ENCODE assay signal across 30 cellular contexts in genomic region chr18:61855992-61856378, GRCh38.
"Had no signal": no experiment of that assay in that cellular context is flagged by ENCODE, and none has a peak within 500 bp of the region (broad histone marks: within the 10 kb centered on the region; RNA-seq: fewer than 3 reads in every experiment).

No MANE protein-coding gene starts in this region.

- H3K27me3 Mint-ChIP-seq: activated B cell treated with CpG ODN at 0.5 μM for 24 hours; activated naive CD8-positive, alpha-beta T cell treated with anti-CD3 and anti-CD28 coated beads for 36 hours had no signal

- H3K36me3 Mint-ChIP-seq: activated CD8-positive, alpha-beta memory T cell treated with anti-CD3 and anti-CD28 coated beads, Interleukin-2, amount 10 ng/mL, durations not matched to agents 7 days and 5 days; activated naive CD4-positive, alpha-beta T cell treated with anti-CD3 and anti-CD28 coated beads, Interleukin-2, amount 50 U/mL, for 24 hours; activated naive CD8-positive, alpha-beta T cell treated with anti-CD3 and anti-CD28 coated beads for 36 hours had no signal

- ATAC-seq: activated CD4-positive, CD25-positive, alpha-beta regulatory T cell treated with anti-CD3 and anti-CD28 coated beads, Interleukin-2, amount 50 U/mL, for 24 hours; activated CD8-positive, alpha-beta memory T cell treated with anti-CD3 and anti-CD28 coated beads, Interleukin-2, amount 10 ng/mL, durations not matched to agents 7 days and 5 days; activated CD8-positive, alpha-beta T cell treated with anti-CD3 and anti-CD28 coated beads for 36 hours; activated naive CD8-positive, alpha-beta T cell treated with anti-CD3 and anti-CD28 coated beads, Interleukin-2, amount 50 U/mL, for 24 hours; body of pancreas; gastroesophageal sphincter had no signal

- H3K4me1 Mint-ChIP-seq: activated B cell treated with CpG ODN at 0.5 μM for 24 hours; activated CD8-positive, alpha-beta memory T cell treated with anti-CD3 and anti-CD28 coated beads, Interleukin-2, amount 10 ng/mL, durations not matched to agents 7 days and 5 days; activated naive CD4-positive, alpha-beta T cell treated with anti-CD3 and anti-CD28 coated beads, Interleukin-2, amount 50 U/mL, for 24 hours; activated naive CD8-positive, alpha-beta T cell treated with anti-CD3 and anti-CD28 coated beads for 36 hours; activated naive CD8-positive, alpha-beta T cell treated with anti-CD3 and anti-CD28 coated beads, Interleukin-2, amount 50 U/mL, for 24 hours had no signal

- H3K27ac Mint-ChIP-seq: activated B cell treated with CpG ODN at 0.5 μM for 24 hours; activated CD8-positive, alpha-beta memory T cell treated with anti-CD3 and anti-CD28 coated beads, Interleukin-2, amount 10 ng/mL, durations not matched to agents 7 days and 5 days; activated CD8-positive, alpha-beta T cell treated with anti-CD3 and anti-CD28 coated beads for 36 hours; activated naive CD4-positive, alpha-beta T cell treated with anti-CD3 and anti-CD28 coated beads for 36 hours; activated naive CD4-positive, alpha-beta T cell treated with anti-CD3 and anti-CD28 coated beads, Interleukin-2, amount 50 U/mL, for 24 hours; activated naive CD8-positive, alpha-beta T cell treated with anti-CD3 and anti-CD28 coated beads for 36 hours; activated naive CD8-positive, alpha-beta T cell treated with anti-CD3 and anti-CD28 coated beads, Interleukin-2, amount 50 U/mL, for 24 hours; activated T-helper 1 cell treated with anti-CD3 and anti-CD28 coated beads, Interleukin-12 subunit alpha, Interleukin-12 subunit beta, Interleukin-2, Interleukin-4 antibody, amounts not matched to agents 30 ng/mL and 10 ng/mL and 1 ng/mL, durations not matched to agents 14 hours and 24 hours and 36 hours; activated T-helper 2 cell treated with anti-CD3 and anti-CD28 coated beads, Interferon-gamma antibody, Interleukin-2, Interleukin-4, amounts not matched to agents 10 μg/mL and 5 μg/mL and 100 μg/mL, durations not matched to agents 14 hours and 24 hours and 36 hours; T-helper 2 cell treated with Interferon-gamma antibody and Interleukin-4, amounts not matched to agents 5 μg/mL and 100 μg/mL, for 36 hours had no signal

- H3K4me3 Mint-ChIP-seq: activated B cell treated with CpG ODN at 0.5 μM for 24 hours; activated CD8-positive, alpha-beta memory T cell treated with anti-CD3 and anti-CD28 coated beads, Interleukin-2, amount 10 ng/mL, durations not matched to agents 7 days and 5 days; activated CD8-positive, alpha-beta T cell treated with anti-CD3 and anti-CD28 coated beads for 36 hours; activated naive CD4-positive, alpha-beta T cell treated with anti-CD3 and anti-CD28 coated beads for 36 hours; activated naive CD4-positive, alpha-beta T cell treated with anti-CD3 and anti-CD28 coated beads, Interleukin-2, amount 50 U/mL, for 24 hours; activated naive CD8-positive, alpha-beta T cell treated with anti-CD3 and anti-CD28 coated beads for 36 hours; activated naive CD8-positive, alpha-beta T cell treated with anti-CD3 and anti-CD28 coated beads, Interleukin-2, amount 50 U/mL, for 24 hours; activated T-helper 1 cell treated with anti-CD3 and anti-CD28 coated beads, Interleukin-12 subunit alpha, Interleukin-12 subunit beta, Interleukin-2, Interleukin-4 antibody, amounts not matched to agents 30 ng/mL and 10 ng/mL and 1 ng/mL, durations not matched to agents 14 hours and 24 hours and 36 hours; T-helper 2 cell treated with Interferon-gamma antibody and Interleukin-4, amounts not matched to agents 5 μg/mL and 100 μg/mL, for 36 hours had no signal

- H3K9me3 Mint-ChIP-seq: activated B cell treated with CpG ODN at 0.5 μM for 24 hours; activated CD8-positive, alpha-beta T cell treated with anti-CD3 and anti-CD28 coated beads for 36 hours; activated naive CD4-positive, alpha-beta T cell treated with anti-CD3 and anti-CD28 coated beads for 36 hours; activated naive CD4-positive, alpha-beta T cell treated with anti-CD3 and anti-CD28 coated beads, Interleukin-2, amount 50 U/mL, for 24 hours; activated naive CD8-positive, alpha-beta T cell treated with anti-CD3 and anti-CD28 coated beads for 36 hours; activated naive CD8-positive, alpha-beta T cell treated with anti-CD3 and anti-CD28 coated beads, Interleukin-2, amount 50 U/mL, for 24 hours; activated T-helper 1 cell treated with anti-CD3 and anti-CD28 coated beads, Interleukin-12 subunit alpha, Interleukin-12 subunit beta, Interleukin-2, Interleukin-4 antibody, amounts not matched to agents 30 ng/mL and 10 ng/mL and 1 ng/mL, durations not matched to agents 14 hours and 24 hours and 36 hours; activated T-helper 2 cell treated with anti-CD3 and anti-CD28 coated beads, Interferon-gamma antibody, Interleukin-2, Interleukin-4, amounts not matched to agents 10 μg/mL and 5 μg/mL and 100 μg/mL, durations not matched to agents 14 hours and 24 hours and 36 hours; T-helper 2 cell treated with Interferon-gamma antibody and Interleukin-4, amounts not matched to agents 5 μg/mL and 100 μg/mL, for 36 hours had no signal

- DNase-seq: activated B cell treated with CpG ODN at 0.5 μM for 24 hours; activated CD4-positive, alpha-beta T cell treated with anti-CD3 and anti-CD28 coated beads for 48 hours; activated CD4-positive, alpha-beta T cell treated with anti-CD3 and anti-CD28 coated beads, Interleukin-2, amount 50 U/mL, for 1 hour; activated CD4-positive, alpha-beta T cell treated with anti-CD3 and anti-CD28 coated beads, Interleukin-2, amount 50 U/mL, for 48 hours; activated CD8-positive, alpha-beta memory T cell treated with anti-CD3 and anti-CD28 coated beads, Interleukin-2, amount 10 ng/mL, durations not matched to agents 7 days and 5 days; activated CD8-positive, alpha-beta memory T cell treated with anti-CD3 and anti-CD28 coated beads, Interleukin-2, amount 50 U/mL, for 4 hours; activated CD8-positive, alpha-beta T cell treated with anti-CD3 and anti-CD28 coated beads for 36 hours; activated effector memory CD4-positive, alpha-beta T cell treated with anti-CD3 and anti-CD28 coated beads, Interleukin-2, amount 50 U/mL, for 16 hours; activated naive CD4-positive, alpha-beta T cell treated with anti-CD3 and anti-CD28 coated beads for 36 hours; activated naive CD8-positive, alpha-beta T cell treated with anti-CD3 and anti-CD28 coated beads for 36 hours; activated naive CD8-positive, alpha-beta T cell treated with anti-CD3 and anti-CD28 coated beads, Interleukin-2, amount 50 U/mL, for 24 hours; activated T-cell treated with anti-CD3 and anti-CD28 coated beads, Interleukin-2, amount 50 U/mL, for 1 hour; activated T-cell treated with anti-CD3 and anti-CD28 coated beads, Interleukin-2, amount 50 U/mL, for 48 hours; adrenal gland; amygdala; aorta; body of pancreas; colonic mucosa; effector CD8-positive, alpha-beta T cell; esophagus squamous epithelium; foreskin melanocyte; heart right ventricle; T1000; WERI-Rb-1 had no signal
